In the genomic region with DNA sequence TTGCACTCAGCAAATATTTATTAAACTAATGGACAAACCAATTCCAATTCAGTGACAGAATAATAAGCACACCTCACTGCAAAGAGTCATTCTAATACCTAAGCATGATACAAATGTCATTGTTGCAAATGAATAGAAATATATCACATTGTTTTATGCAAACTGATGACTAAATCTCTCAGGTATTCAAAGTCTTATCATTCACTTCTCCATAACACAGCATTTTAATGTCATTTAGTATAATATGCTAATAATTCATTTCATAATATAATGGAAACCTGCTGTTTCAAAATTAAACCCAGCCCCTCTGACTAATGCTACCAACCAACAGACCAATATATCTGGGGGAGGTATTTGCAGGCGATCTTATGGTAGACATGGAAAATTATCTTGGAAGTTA, we compare ENCODE assay signal across 24 cellular contexts.
"Had no signal": no experiment of that assay in that cellular context is flagged by ENCODE, and none has a peak within 500 bp of the region (broad histone marks: within the 10 kb centered on the region; RNA-seq: fewer than 3 reads in every experiment).

No MANE protein-coding gene starts in this region.

- DNase-seq: activated CD4-positive, alpha-beta T cell treated with anti-CD3 and anti-CD28 coated beads for 1 hour; activated CD4-positive, alpha-beta T cell treated with anti-CD3 and anti-CD28 coated beads, Interleukin-2, amount 50 U/mL, for 4 hours; activated T-cell treated with anti-CD3 and anti-CD28 coated beads for 4 hours; amygdala; body of pancreas; caudate nucleus; endodermal cell; erythroblast; immature natural killer cell; mucosa of descending colon; naive B cell; stimulated activated CD4-positive, alpha-beta T cell treated with anti-CD3 and anti-CD28 coated beads, Interleukin-12 subunit alpha, Interleukin-12 subunit beta, amount 100 ng/mL, for 4 hours; stimulated activated CD4-positive, alpha-beta T cell treated with anti-CD3 and anti-CD28 coated beads, Interleukin-2, amount 100 ng/mL, for 24 hours; stimulated activated naive CD8-positive, alpha-beta T cell treated with anti-CD3 and anti-CD28 coated beads, Interleukin-15, Interleukin-2, amounts not matched to agents 100 U/mL and 50 U/mL, for 24 hours; substantia nigra; uterus had no signal

- H3K27ac Mint-ChIP-seq: activated naive CD8-positive, alpha-beta T cell; endodermal cell; immature natural killer cell; memory B cell; naive B cell; T-helper 1 cell treated with Interleukin-12 subunit alpha and Interleukin-12 subunit beta and Interleukin-4 antibody, amounts not matched to agents 30 μg/mL and 1 μg/mL, for 36 hours had no signal

- H3K4me1 ChIP-seq: body of pancreas, prostate gland, right atrium auricular region, uterus had no signal

- H3K27ac ChIP-seq: body of pancreas, prostate gland, right atrium auricular region, uterus, VCaP had no signal

- FAIRE-seq: colon had no signal

- H3K36me3 Mint-ChIP-seq: activated naive CD8-positive, alpha-beta T cell; immature natural killer cell; memory B cell; naive B cell had no signal

- H3K4me3 ChIP-seq: body of pancreas, mucosa of descending colon, prostate gland, right atrium auricular region, tibial nerve, uterus had no signal

- ATAC-seq: body of pancreas; mucosa of descending colon; stimulated activated naive CD8-positive, alpha-beta T cell treated with anti-CD3 and anti-CD28 coated beads, Interleukin-15, Interleukin-2, amounts not matched to agents 100 U/mL and 50 U/mL, for 24 hours had no signal

- H3K9me3 ChIP-seq: body of pancreas, mucosa of descending colon, prostate gland, right atrium auricular region, tibial nerve, uterus had no signal

- H3K4me1 Mint-ChIP-seq: endodermal cell, immature natural killer cell, memory B cell, naive B cell had no signal

- H3K9me3 Mint-ChIP-seq: memory B cell; naive B cell; T-helper 1 cell treated with Interleukin-12 subunit alpha and Interleukin-12 subunit beta and Interleukin-4 antibody, amounts not matched to agents 30 μg/mL and 1 μg/mL, for 36 hours had no signal

- H3K27me3 ChIP-seq: body of pancreas, right atrium auricular region, tibial nerve, uterus had no signal

- H3K4me3 Mint-ChIP-seq: activated naive CD8-positive, alpha-beta T cell; endodermal cell; immature natural killer cell; memory B cell; naive B cell; T-helper 1 cell treated with Interleukin-12 subunit alpha and Interleukin-12 subunit beta and Interleukin-4 antibody, amounts not matched to agents 30 μg/mL and 1 μg/mL, for 36 hours had no signal

- H3K36me3 ChIP-seq: prostate gland, right atrium auricular region, tibial nerve, uterus had no signal
